Comparison of ENCODE assay signal across 8 cellular contexts in genomic region chr9:113657765-113658564, GRCh38.
DNase-seq lines count a peak whose midpoint lies in the region; ATAC-seq, FAIRE-seq and TF ChIP-seq lines count a peak whose summit lies in the region.

No MANE protein-coding gene starts in this region.

- POLR2A ChIA-PET in A549 (lab: Yijun Ruan, JAX): interaction anchor here (0.7 to 1.1 kb wide), 5 partner anchors 64 to 383 kb away, joined by 3 to 10 read pairs (median 5); partner anchors contain the start of genes C9orf43, CDC26, POLE3 and PRPF4

- no peaks in the 10 kb centered on the region for H3K27me3 ChIP-seq in mammary epithelial cell (ENCODE audit: insufficient read depth, low read length)
- peaks cover 7% of the 10 kb centered on the region for H3K27me3 ChIP-seq in keratinocyte (ENCODE audit: control insufficient read depth, extremely low read depth, insufficient read depth, low read length)

- H3K4me3 ChIP-seq in A549 (no peak overlapping the region), WI38 (ENCODE audit: low read depth, low read length) (no peak overlapping the region), mammary epithelial cell (replicated peaks in 1 of 3; ENCODE audit: insufficient read depth in 1 of 3, low read depth in 2 of 3, low read length in 3 of 3) (no peak overlapping the region), keratinocyte (ENCODE audit: control insufficient read depth in 2 of 3, extremely low read depth in 1 of 3, insufficient read depth in 2 of 3, low read depth in 1 of 3, low read length in 3 of 3) (no peak overlapping the region)

- dilution Hi-C loops in mammary epithelial cell (cut with HindIII; ENCODE audit: low sequenced_read_pairs): no loop called here
- dilution Hi-C loops in keratinocyte (cut with MboI; ENCODE audit: extremely low pct_ligation_motif_present, low sequenced_read_pairs): no loop called here

- CTCF ChIA-PET in A549 (lab: Yijun Ruan, JAX): interaction anchor here (0.6 to 26.0 kb wide), 60 partner anchors 9 to 947 kb away, joined by 3 to 1349 read pairs (median 4); partner anchors contain the start of genes ALAD, BSPRY, C9orf43 and CDC26
- CTCF ChIA-PET in mammary epithelial cell (lab: Charles Lee; ENCODE audit: low non-redundant PET): interaction anchor here (0.5 to 1.1 kb wide), 9 partner anchors 43 to 759 kb away, joined by 3 to 25 read pairs (median 4); partner anchors contain the start of gene ALAD

- no peak for TF ChIP-seq EP300 in A549 (IDR thresholded peaks at IDR 0.05)

- DNase-seq in A549 (ENCODE audit: low read depth in 1 of 2, low spot score in 1 of 2): peak; percentile 85 to 87
- peak; percentile 51 for DNase-seq in NCI-H2196 treated with DMSO at 0.1 percent for 48 hours (lab: John Stamatoyannopoulos, UW; ENCODE audit: unreplicated experiment)
- DNase-seq in mammary epithelial cell: peak; percentile 67
- DNase-seq in keratinocyte (ENCODE audit: low read depth, low spot score): peak; percentile 60
- peak; percentile 81 for DNase-seq in stimulated activated CD4-positive, alpha-beta T cell treated with anti-CD3 and anti-CD28 coated beads, Interleukin-1b, Interleukin-23, amount 100 ng/mL, for 48 hours

- no peak for TF ChIP-seq POLR2A in A549 (IDR thresholded peaks at IDR 0.05; ENCODE audit: low read length)
- TF ChIP-seq POLR2A in GM18505 (IDR thresholded peaks at IDR 0.05; ENCODE audit: borderline replicate concordance, extremely low read depth, insufficient read depth, insufficient read length): no peak

- H4K20me1 ChIP-seq in mammary epithelial cell (ENCODE audit: insufficient read depth, low read length): no peaks in the 10 kb centered on the region
- H4K20me1 ChIP-seq in keratinocyte (ENCODE audit: control insufficient read depth, extremely low read depth, insufficient read depth, low read length): no peaks in the 10 kb centered on the region

- H3K9me3 ChIP-seq in A549 (no peaks in the 10 kb centered on the region), mammary epithelial cell (replicated peaks; ENCODE audit: insufficient read depth, low read length) (no peaks in the 10 kb centered on the region), keratinocyte (ENCODE audit: control insufficient read depth, low read depth, low read length) (no peaks in the 10 kb centered on the region)

- H3K36me3 ChIP-seq in mammary epithelial cell (ENCODE audit: insufficient read depth, low read length): no peaks in the 10 kb centered on the region
- no peaks in the 10 kb centered on the region for H3K36me3 ChIP-seq in keratinocyte (ENCODE audit: control insufficient read depth in 2 of 2, extremely low read depth in 1 of 2, insufficient read depth in 2 of 2, low read length in 2 of 2)

- H3K27ac ChIP-seq in A549 (peak overlapping the region in 1 of 2 experiments; percentile 64; a peak in 3 of 6 replicates), mammary epithelial cell (ENCODE audit: insufficient read depth, low read depth, low read length) (no peak overlapping the region), keratinocyte (ENCODE audit: control insufficient read depth, insufficient read depth, low read length) (no peak overlapping the region)

- no peak overlapping the region for H3K4me2 ChIP-seq in A549
- H3K4me2 ChIP-seq in mammary epithelial cell (ENCODE audit: insufficient read depth, low read depth, low read length): no peak overlapping the region
- H3K4me2 ChIP-seq in keratinocyte (ENCODE audit: control insufficient read depth, extremely low read depth, insufficient read depth, low read depth, low read length): no peak overlapping the region

- H3K9ac ChIP-seq in mammary epithelial cell (ENCODE audit: insufficient read depth, low read length) (no peak overlapping the region), keratinocyte (ENCODE audit: control insufficient read depth, extremely low read depth, insufficient read depth, low read length) (no peak overlapping the region)

- intact Hi-C loops in mammary epithelial cell (cut with micrococcal nuclease): loop anchor here (1.0 to 5.0 kb wide), 7 partner anchors 203 to 733 kb away; partner anchors contain the start of gene ALAD

- H3K79me2 ChIP-seq in mammary epithelial cell (ENCODE audit: insufficient read depth, low read length): no peaks in the 10 kb centered on the region
- no peaks in the 10 kb centered on the region for H3K79me2 ChIP-seq in keratinocyte (ENCODE audit: control insufficient read depth, insufficient read depth, low read length)

- BruUV-seq in mammary epithelial cell (replicated peaks; lab: Mats Ljungman, UMichigan): no TSS peak

- peak overlapping the region; percentile 12 for H2AFZ ChIP-seq in mammary epithelial cell (ENCODE audit: low read depth, low read length)
- no peak overlapping the region for H2AFZ ChIP-seq in keratinocyte (ENCODE audit: control insufficient read depth, low read length)

- no peak for FAIRE-seq in A549 (lab: Jason Lieb, UNC)
- FAIRE-seq in keratinocyte (lab: Jason Lieb, UNC): peak; percentile 58

- H3K4me1 ChIP-seq in A549: peaks cover 7% of the 10 kb centered on the region
- H3K4me1 ChIP-seq in mammary epithelial cell (ENCODE audit: insufficient read depth, low read length): peaks cover 5% of the 10 kb centered on the region
- H3K4me1 ChIP-seq in keratinocyte (ENCODE audit: control insufficient read depth, extremely low read depth, insufficient read depth, low read length): peaks cover 4% of the 10 kb centered on the region

- WGBS in A549 (ENCODE audit: missing lambda C conversion rate): 34% methylated on average over 14 of the region's 14 CpGs
- WGBS in mammary epithelial cell (ENCODE audit: low coverage, missing lambda C conversion rate): 37% methylated on average over 13 of the region's 14 CpGs

- TF ChIP-seq CTCF in A549 (IDR thresholded peaks at IDR 0.05) (peak; percentile 94), WI38 (IDR thresholded peaks at IDR 0.05; ENCODE audit: low read depth, low read length) (peak; percentile 95), mammary epithelial cell (conservative IDR thresholded peaks at IDR 0.05 in 1 of 2, IDR thresholded peaks at IDR 0.05 in 1 of 2; ENCODE audit: extremely low read depth in 1 of 2, insufficient read depth in 1 of 2, low read depth in 1 of 2, low read length in 2 of 2) (peak; percentile 93 to 97), keratinocyte (optimal IDR thresholded peaks at IDR 0.05 in 1 of 3, IDR thresholded peaks at IDR 0.05 in 1 of 3, conservative IDR thresholded peaks at IDR 0.05 in 1 of 3; ENCODE audit: extremely low read depth in 1 of 3, insufficient read depth in 2 of 3, low read length in 3 of 3) (peak; percentile 97 to 99 (median 97))

- H3K9me1 ChIP-seq in keratinocyte (ENCODE audit: control insufficient read depth, extremely low read depth, insufficient read depth, low read length): no peaks in the 10 kb centered on the region

- TF ChIP-seq RAD21 in A549 (conservative IDR thresholded peaks at IDR 0.05 in 1 of 2, IDR thresholded peaks at IDR 0.05 in 1 of 2): peak; percentile 97

- peak; percentile 89 to 96 for ATAC-seq in A549
- ATAC-seq in GM18505 (IDR thresholded peaks at IDR 0.05; ENCODE audit: unreplicated experiment): peak; percentile 57
- peak; percentile 79 for ATAC-seq in HG03064 (IDR thresholded peaks at IDR 0.05; ENCODE audit: low read depth, unreplicated experiment)

- in situ Hi-C loops in mammary epithelial cell (cut with MboI; ENCODE audit: low sequenced_read_pairs in 2 of 2): loop anchor here (5.0 to 25.0 kb wide), 3 partner anchors 66 to 346 kb away; partner anchors contain the start of gene RNF183 (in 2 of the 2)

TF ChIP-seq in A549, 52 proteins besides CTCF, POLR2A, EP300 and RAD21:
- TF ChIP-seq TFCP2L1 (CRISPR knock-in tag; IDR thresholded peaks at IDR 0.05) (no peak), SMC3 (IDR thresholded peaks at IDR 0.05) (peak; percentile 93)
